ENCODE assay signal across 15 cellular contexts in the genomic region with DNA sequence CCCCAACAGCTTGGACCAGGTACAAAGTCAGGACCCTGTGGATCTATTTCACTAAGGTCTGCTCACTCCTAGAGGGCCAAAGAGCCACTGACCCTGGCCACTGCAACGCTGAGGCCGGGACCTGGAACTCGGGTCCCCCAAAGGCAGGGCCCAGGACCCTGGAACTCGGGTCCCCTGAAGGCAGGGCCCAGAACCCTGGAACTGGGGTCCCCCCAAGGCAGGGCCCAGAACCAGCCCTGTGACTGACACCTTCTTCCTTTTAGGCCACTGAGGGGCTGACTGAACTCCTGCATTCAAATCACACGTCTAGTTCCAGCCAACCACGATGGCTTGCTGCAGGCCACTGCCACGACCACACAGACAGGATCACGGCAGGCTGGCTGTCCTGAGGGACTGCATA. TPM values are rescaled to one million over a fixed set of nuclear protein-coding genes. Genes with fewer than 3 reads are reported as not detected.
DNase-seq lines count a peak whose midpoint lies in the region; ATAC-seq and TF ChIP-seq lines count a peak whose summit lies in the region.
"Had no signal": no experiment of that assay in that cellular context is flagged by ENCODE, and none has a peak within 500 bp of the region (broad histone marks: within the 10 kb centered on the region; RNA-seq: fewer than 3 reads in every experiment).

No MANE protein-coding gene starts in this region.

- H3K36me3 ChIP-seq in breast epithelium (no peaks in the 10 kb centered on the region), upper lobe of right lung (peaks cover 21% of the 10 kb centered on the region)

- H3K27ac ChIP-seq in breast epithelium (no peak overlapping the region), RWPE1 (peak overlapping the region; percentile 30), layer of hippocampus (ENCODE audit: low read depth, low read length) (peak overlapping the region; percentile 52), upper lobe of right lung (no peak overlapping the region)
- H3K27ac ChIP-seq: BLaER1 treated with 17β-estradiol and CSF1 and Interleukin-3, amounts not matched to agents 10 nM and 100 nM had no signal

- H3K9me3 ChIP-seq in breast epithelium: no peaks in the 10 kb centered on the region
- H3K9me3 ChIP-seq in upper lobe of right lung: no peaks in the 10 kb centered on the region

- H3K9me3 Mint-ChIP-seq in MCF 10A (ENCODE audit: unreplicated experiment): no peaks in the 10 kb centered on the region
- H3K9me3 Mint-ChIP-seq: CD8-positive, alpha-beta T cell had no signal

- intact Hi-C loops in MCF 10A (cut with micrococcal nuclease) (no loop called here), breast epithelium (cut with DNase I; ENCODE audit: low total_unique reads) (no loop called here), upper lobe of right lung (cut with DNase I) (no loop called here)

- peaks cover 4% of the 10 kb centered on the region for H3K4me1 Mint-ChIP-seq in MCF 10A (ENCODE audit: insufficient read depth, unreplicated experiment)

- POLR2A ChIA-PET in MCF 10A (lab: Yijun Ruan, JAX): interaction anchor here (0.6 kb wide), 1 partner anchor 163 kb away, joined by 5 read pairs; no protein-coding TSS in a partner anchor
- POLR2A ChIA-PET in RWPE1 (lab: Yijun Ruan, JAX; ENCODE audit: low non-redundant PET): no interaction called here

- TF ChIP-seq POLR2A in breast epithelium (IDR thresholded peaks at IDR 0.05): no peak

- H3K4me1 ChIP-seq in breast epithelium (peaks cover 0 to 3% of the 10 kb centered on the region in 2 donors), upper lobe of right lung (no peaks in the 10 kb centered on the region)

- no peak overlapping the region for H3K4me3 Mint-ChIP-seq in MCF 10A (ENCODE audit: unreplicated experiment)
- H3K4me3 Mint-ChIP-seq: CD8-positive, alpha-beta T cell had no signal

- no peak for DNase-seq in MCF 10A (ENCODE audit: unreplicated experiment)
- no peak for DNase-seq in breast epithelium (ENCODE audit: low spot score in 2 of 2)
- DNase-seq in RWPE1 (ENCODE audit: low spot score): no peak
- DNase-seq in stimulated activated naive CD8-positive, alpha-beta T cell treated with anti-CD3 and anti-CD28 coated beads, Interleukin-15, Interleukin-2, amounts not matched to agents 100 U/mL and 50 U/mL, for 24 hours: no peak
- DNase-seq in upper lobe of right lung: no peak
- no peak for DNase-seq in retina
- DNase-seq: 8988T; Calu3; CD8-positive, alpha-beta T cell; DMS79 treated with DMSO at 0.1 percent for 48 hours; GF-D8; GOT3; H7 had no signal

- H3K27me3 ChIP-seq in breast epithelium (no peaks in the 10 kb centered on the region), layer of hippocampus (ENCODE audit: control insufficient read depth, insufficient read depth, low read length) (no peaks in the 10 kb centered on the region), upper lobe of right lung (no peaks in the 10 kb centered on the region)
- H3K27me3 ChIP-seq: BLaER1 treated with 17β-estradiol and CSF1 and Interleukin-3, amounts not matched to agents 10 nM and 100 nM had no signal

- H3K4me3 ChIP-seq in breast epithelium: no peak overlapping the region
- no peak overlapping the region for H3K4me3 ChIP-seq in upper lobe of right lung
- H3K4me3 ChIP-seq: BLaER1 treated with 17β-estradiol and CSF1 and Interleukin-3, amounts not matched to agents 10 nM and 100 nM had no signal

- ATAC-seq in stimulated activated naive CD8-positive, alpha-beta T cell treated with anti-CD3 and anti-CD28 coated beads, Interleukin-15, Interleukin-2, amounts not matched to agents 100 U/mL and 50 U/mL, for 24 hours: no peak
- ATAC-seq in upper lobe of right lung: no peak
- ATAC-seq: CD8-positive, alpha-beta T cell had no signal

- BruUV-seq in MCF 10A (replicated peaks; lab: Mats Ljungman, UMichigan): TSS peak; percentile 17

- no peak overlapping the region for H3K27ac Mint-ChIP-seq in MCF 10A (ENCODE audit: low read depth, unreplicated experiment)
- H3K27ac Mint-ChIP-seq: CD8-positive, alpha-beta T cell had no signal

- H3K36me3 Mint-ChIP-seq in MCF 10A (ENCODE audit: insufficient read depth, unreplicated experiment): peaks cover 49% of the 10 kb centered on the region

- H3K27me3 Mint-ChIP-seq in MCF 10A (ENCODE audit: insufficient read depth, unreplicated experiment): no peaks in the 10 kb centered on the region

- TF ChIP-seq CTCF in MCF 10A (IDR thresholded peaks at IDR 0.05; ENCODE audit: unreplicated experiment) (no peak), breast epithelium (IDR thresholded peaks at IDR 0.05) (no peak), RWPE1 (conservative IDR thresholded peaks at IDR 0.05; ENCODE audit: low read depth) (no peak), upper lobe of right lung (IDR thresholded peaks at IDR 0.05) (no peak)

- CTCF ChIA-PET in MCF 10A (lab: Yijun Ruan, JAX): interaction anchor here (0.6 to 1.2 kb wide), 2 partner anchors 23 to 44 kb away, joined by 3 read pairs; no protein-coding TSS in a partner anchor
- CTCF ChIA-PET in RWPE1 (lab: Yijun Ruan, JAX): no interaction called here

RNA-seq across cellular contexts. Expression of gene TCFL5, which starts 9.4 kb away (rescaled TPM):
- total RNA-seq in MCF 10A (2022) (10.8 and 12.8 TPM in 2 replicates), breast epithelium (10 to 100 TPM in 2 of 3 donors, 1 to 10 TPM in 1; 7.8 to 21.0 (median 12.5) TPM), upper lobe of right lung (7.8 TPM)

RNA-seq across cellular contexts. Expression of gene COL9A3, which starts 35.3 kb away (rescaled TPM):
- total RNA-seq in MCF 10A (2022) (not detected in 2 replicates), breast epithelium (10 to 100 TPM in 1 of 3 donors, 1 to 10 TPM in 1, under 1 TPM in 1; 0.16 to 10.2 (median 5.0) TPM), upper lobe of right lung (1.1 TPM)
- total RNA-seq: CD8-positive, alpha-beta T cell had no signal

RNA-seq across cellular contexts. Expression of gene OGFR, which starts 47.6 kb away (rescaled TPM):
- total RNA-seq in MCF 10A (2022): 28.8 and 31.0 TPM in 2 replicates
- total RNA-seq in breast epithelium: 10 to 100 TPM; 38.5 to 45.3 (median 44.2) TPM
- total RNA-seq in upper lobe of right lung: 58.2 TPM

RNA-seq across cellular contexts. Expression of gene MRGBP, which starts 55.9 kb away (rescaled TPM):
- 16.9 and 17.8 TPM in 2 replicates for total RNA-seq in MCF 10A (2022)
- total RNA-seq in breast epithelium: 10 to 100 TPM in 2 of 3 donors, 1 to 10 TPM in 1; 8.5 to 12.9 (median 12.5) TPM
- total RNA-seq in upper lobe of right lung: 8.8 TPM

Comparison
In these comparisons a context has a peak if more than half of its experiments do, and no peak if none do; other contexts are left out.
1. H3K27ac ChIP-seq: peak in RWPE1 (single experiment) and layer of hippocampus (single experiment); none in breast epithelium (0 of 2) and upper lobe of right lung (single experiment).